Comparison of ENCODE assay signal across 8 cellular contexts in the genomic region with DNA sequence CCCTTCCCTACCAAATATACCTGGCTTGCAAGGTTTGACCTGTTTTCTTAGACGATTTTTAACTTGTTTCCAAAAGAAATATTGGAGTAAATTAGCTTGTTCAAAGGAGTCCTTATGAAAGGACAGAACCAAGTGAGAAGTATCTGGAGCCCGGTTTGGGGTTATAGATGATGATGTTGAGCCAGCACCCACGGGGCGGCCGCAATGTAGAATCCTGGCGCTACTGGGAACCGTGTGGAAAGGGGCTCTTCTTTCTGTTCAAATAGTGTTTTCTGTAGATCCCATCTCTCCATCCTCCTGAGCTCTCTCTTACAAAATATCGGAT. TPM values are rescaled to one million over a fixed set of nuclear protein-coding genes. Genes with fewer than 3 reads are reported as not detected.
A peak's percentile ranks its signal among the peaks of the same experiment; 100 is the strongest.
DNase-seq lines count a peak whose midpoint lies in the region; ATAC-seq and TF ChIP-seq lines count a peak whose summit lies in the region.

No MANE protein-coding gene starts in this region.

- no peaks in the 10 kb centered on the region for H3K9me2 ChIP-seq in PC-3 (replicated peaks; ENCODE audit: low read length)

- H3K4me1 ChIP-seq in PC-3 (ENCODE audit: insufficient read depth, low read length) (peaks cover 17% of the 10 kb centered on the region), fibroblast of lung (ENCODE audit: control insufficient read depth, extremely low read depth, insufficient read depth, low read length) (peaks cover 3% of the 10 kb centered on the region)

- H3K4me1 Mint-ChIP-seq in progenitor cell of endocrine pancreas (ENCODE audit: low read depth): peaks cover 26% of the 10 kb centered on the region

- peak overlapping the region; percentile 95 for H3K9ac ChIP-seq in PC-3 (ENCODE audit: low read length)
- H3K9ac ChIP-seq in fibroblast of lung (ENCODE audit: insufficient read depth, low read length): no peak overlapping the region

- TF ChIP-seq CTCF in GM06990 (IDR thresholded peaks at IDR 0.05; ENCODE audit: insufficient read depth, low read length, poor library complexity, severe bottlenecking): no peak
- TF ChIP-seq CTCF in PC-3 (conservative IDR thresholded peaks at IDR 0.05; ENCODE audit: low read depth, low read length): no peak
- no peak for TF ChIP-seq CTCF in fibroblast of lung (conservative IDR thresholded peaks at IDR 0.05 in 1 of 2, IDR thresholded peaks at IDR 0.05 in 1 of 2; ENCODE audit: low read depth in 1 of 2, low read length in 2 of 2)
- no peak for TF ChIP-seq CTCF in progenitor cell of endocrine pancreas (IDR thresholded peaks at IDR 0.05; ENCODE audit: unreplicated experiment)
- no peak for TF ChIP-seq CTCF in lower leg skin (IDR thresholded peaks at IDR 0.05)

- POLR2A ChIA-PET in PC-3 (lab: Charles Lee; ENCODE audit: unreplicated experiment): no interaction called here

- intact Hi-C loops in PC-3 (cut with micrococcal nuclease): no loop called here
- intact Hi-C loops in lower leg skin (cut with DNase I; ENCODE audit: low total_unique reads): no loop called here

- peak overlapping the region; percentile 87 for H3K27ac Mint-ChIP-seq in progenitor cell of endocrine pancreas

- peaks cover 5% of the 10 kb centered on the region for H3K27me3 Mint-ChIP-seq in progenitor cell of endocrine pancreas

- H3K4me3 ChIP-seq in GM06990 (replicated peaks; ENCODE audit: low read depth, low read length) (peak overlapping the region; percentile 95), PC-3 (ENCODE audit: low read length) (peak overlapping the region; percentile 93), fibroblast of lung (replicated peaks in 1 of 4; ENCODE audit: control extremely low read depth in 1 of 4, insufficient read depth in 1 of 4, low read depth in 3 of 4, low read length in 4 of 4) (peak overlapping the region; percentile 46 to 73 (median 66)), lower leg skin (ENCODE audit: low read depth, poor library complexity, severe bottlenecking) (no peak overlapping the region)

- peaks cover 13% of the 10 kb centered on the region for H3K36me3 ChIP-seq in GM06990 (ENCODE audit: control insufficient read depth, insufficient read depth, low read length)
- peaks cover 18% of the 10 kb centered on the region for H3K36me3 ChIP-seq in PC-3 (ENCODE audit: low read depth, low read length)
- peaks cover 8% of the 10 kb centered on the region for H3K36me3 ChIP-seq in fibroblast of lung (ENCODE audit: control insufficient read depth, insufficient read depth, low read length)

- WGBS in lower leg skin, 2 donors: 6 to 7% methylated on average over 8 of the region's 8 CpGs

- H2AFZ ChIP-seq in PC-3 (ENCODE audit: low read length) (peak overlapping the region; percentile 80), fibroblast of lung (ENCODE audit: low read length) (peak overlapping the region; percentile 91)

- DNase-seq in GM06990 (ENCODE audit: extremely low read depth, insufficient read length) (no peak), PC-3 (no peak), fibroblast of lung (ENCODE audit: low read depth in 2 of 2) (no peak), progenitor cell of endocrine pancreas (ENCODE audit: low spot score, unreplicated experiment) (no peak), lower leg skin (ENCODE audit: low spot score in 2 of 2) (no peak), cerebellar nuclear complex (lab: John Stamatoyannopoulos, UW) (no peak), SKM-1 treated with dmso at 0.1 percent for 144 hours (lab: John Stamatoyannopoulos, UW; ENCODE audit: unreplicated experiment) (no peak)

- peaks cover 21% of the 10 kb centered on the region; the same call in 1 of the 2 replicates for H4K20me1 ChIP-seq in PC-3 (ENCODE audit: low read length)
- H4K20me1 ChIP-seq in fibroblast of lung (ENCODE audit: control insufficient read depth, extremely low read depth, insufficient read depth, low read length): no peaks in the 10 kb centered on the region

- peak overlapping the region; percentile 95 for H3K4me3 Mint-ChIP-seq in progenitor cell of endocrine pancreas (ENCODE audit: low read depth)

- H3K36me3 Mint-ChIP-seq in progenitor cell of endocrine pancreas (ENCODE audit: insufficient read depth): peaks cover 14% of the 10 kb centered on the region

- no peak for TF ChIP-seq POLR2A in lower leg skin (IDR thresholded peaks at IDR 0.05)

- H3K9me3 ChIP-seq in PC-3 (ENCODE audit: low read length) (no peaks in the 10 kb centered on the region), fibroblast of lung (ENCODE audit: control insufficient read depth, insufficient read depth, low read depth, low read length) (no peaks in the 10 kb centered on the region)

- H3K27me3 ChIP-seq in GM06990 (replicated peaks; ENCODE audit: control insufficient read depth, insufficient read depth, low read length) (no peaks in the 10 kb centered on the region), PC-3 (ENCODE audit: low read length) (no peaks in the 10 kb centered on the region), fibroblast of lung (ENCODE audit: control insufficient read depth, insufficient read depth, low read length) (no peaks in the 10 kb centered on the region)

- no peaks in the 10 kb centered on the region for H3K9me3 Mint-ChIP-seq in progenitor cell of endocrine pancreas (ENCODE audit: low read depth)

- no peak overlapping the region for H3K27ac ChIP-seq in PC-3 (ENCODE audit: low read length)
- peak overlapping the region; percentile 54 for H3K27ac ChIP-seq in fibroblast of lung (ENCODE audit: insufficient read depth, low read length)

- CTCF ChIA-PET in PC-3 (lab: Charles Lee): interaction anchor here (0.6 kb wide), 2 partner anchors 226 to 455 kb away, joined by 3 read pairs; no protein-coding TSS in a partner anchor

- BruUV-seq in PC-3 (replicated peaks; lab: Mats Ljungman, UMichigan): TSS peak; percentile 91

- H3K79me2 ChIP-seq in PC-3 (ENCODE audit: low read length): peaks cover 42% of the 10 kb centered on the region
- peaks cover 33% of the 10 kb centered on the region for H3K79me2 ChIP-seq in fibroblast of lung (ENCODE audit: control insufficient read depth, insufficient read depth, low read length)

- H3F3A ChIP-seq in PC-3 (ENCODE audit: low read length, unreplicated experiment): no peaks in the 10 kb centered on the region

- ATAC-seq in PC-3 (no peak), GM18858 (IDR thresholded peaks at IDR 0.05; ENCODE audit: unreplicated experiment) (no peak)

- H3K4me2 ChIP-seq in PC-3 (ENCODE audit: low read length) (peak overlapping the region; percentile 86), fibroblast of lung (ENCODE audit: extremely low read depth, insufficient read depth, low read length) (peak overlapping the region; percentile 91)

RNA-seq across cellular contexts. Expression of a gene that starts 0.5 kb away (rescaled TPM):
- total RNA-seq in PC-3 (2014; rRNA removed): 33.5 and 40.4 TPM in 2 replicates
- total RNA-seq in fibroblast of lung: 22.0 and 27.7 TPM in 2 replicates
- polyA plus RNA-seq in fibroblast of lung: 29.6 and 46.1 TPM in 2 replicates
- polyA plus RNA-seq in fibroblast of lung (2012): 17.8 and 27.5 TPM in 2 replicates
- polyA minus RNA-seq in fibroblast of lung (ENCODE audit: low replicate concordance): 7.6 and 11.6 TPM in 2 replicates
- 45.9 and 46.5 TPM in 2 replicates for total RNA-seq in progenitor cell of endocrine pancreas
- total RNA-seq in lower leg skin: 10 to 100 TPM; 14.8 to 19.7 (median 17.9) TPM

RNA-seq across cellular contexts. Expression of a gene that starts 28.7 kb away (rescaled TPM):
- not detected in 2 replicates for total RNA-seq in PC-3 (2014; rRNA removed)
- total RNA-seq in fibroblast of lung: not detected in 2 replicates
- 0.02 TPM in 1 of 2 replicates, not detected in the other for polyA plus RNA-seq in fibroblast of lung
- polyA plus RNA-seq in fibroblast of lung (2012): 0.05 TPM in 1 of 2 replicates, not detected in the other
- polyA minus RNA-seq in fibroblast of lung (ENCODE audit: low replicate concordance): not detected in 2 replicates
- not detected in 2 replicates for total RNA-seq in progenitor cell of endocrine pancreas
- under 1 TPM in 1 of 4 donors, not detected in 3; 0.21 TPM for total RNA-seq in lower leg skin
